25 cellular contexts compared by ENCODE assay signal in the genomic region with DNA sequence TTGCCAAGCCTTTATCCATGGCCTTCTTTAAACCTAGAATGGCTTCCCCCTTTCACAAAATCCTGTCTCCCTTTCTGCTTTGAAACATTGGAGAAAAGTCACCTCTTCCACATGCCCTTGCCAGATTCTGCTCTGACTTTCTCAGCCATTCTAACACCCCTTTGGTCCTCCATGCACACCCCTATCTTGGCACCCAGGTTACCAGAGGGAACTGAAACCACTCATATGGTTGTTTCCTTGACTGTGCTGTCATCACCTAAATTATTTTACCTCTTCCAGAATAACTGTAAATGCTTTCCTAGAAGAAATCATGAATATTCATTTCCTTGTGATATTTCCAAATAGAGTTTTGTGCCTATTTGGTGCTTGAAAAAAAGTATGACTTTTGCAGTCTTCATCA.
DNase-seq lines count a peak whose midpoint lies in the region; ATAC-seq, FAIRE-seq and TF ChIP-seq lines count a peak whose summit lies in the region.
"Had no signal": no experiment of that assay in that cellular context is flagged by ENCODE, and none has a peak within 500 bp of the region (broad histone marks: within the 10 kb centered on the region; RNA-seq: fewer than 3 reads in every experiment).

No MANE protein-coding gene starts in this region.

- no peak overlapping the region for H3K9ac ChIP-seq in GM12878 (ENCODE audit: control insufficient read depth, insufficient read depth, low read length)

- DNase-seq in CD8-positive, alpha-beta T cell, result no peak
- no peak for DNase-seq in GM12878 (ENCODE audit: low read depth, low spot score)
- DNase-seq in activated T-helper 1 cell treated with anti-CD3 and anti-CD28 coated beads, Interleukin-12 subunit alpha, Interleukin-12 subunit beta, Interleukin-2, Interleukin-4 antibody, amounts not matched to agents 30 ng/mL and 10 ng/mL and 1 ng/mL, durations not matched to agents 14 hours and 24 hours and 36 hours (ENCODE audit: low spot score), result no peak
- DNase-seq in heart right ventricle, result no peak
- DNase-seq: activated CD4-positive, alpha-beta memory T cell treated with anti-CD3 and anti-CD28 coated beads for 36 hours; activated naive CD4-positive, alpha-beta T cell treated with anti-CD3 and anti-CD28 coated beads, Interleukin-2, amount 50 U/mL, for 16 hours; activated T-cell treated with anti-CD3 and anti-CD28 coated beads, Interleukin-2, amount 50 U/mL, for 1 hour; effector memory CD8-positive, alpha-beta T cell; glutamatergic neuron; left colon; NCI-H1417; NCI-H2171; NCI-H748 treated with DMSO at 0.1 percent for 48 hours; OCI-M1; SHP77 treated with DMSO at 0.1 percent for 48 hours; stimulated activated CD4-positive, alpha-beta T cell treated with anti-CD3 and anti-CD28 coated beads, Interleukin-1b, Interleukin-23, amount 100 ng/mL, for 48 hours; WERI-Rb-1 had no signal

- H3K4me3 ChIP-seq in CD8-positive, alpha-beta T cell (ENCODE audit: low read depth, low read length), result no peak overlapping the region
- H3K4me3 ChIP-seq in GM12878 (no peak overlapping the region), heart right ventricle (no peak overlapping the region)
- H3K4me3 ChIP-seq: HAP-1 had no signal

- peaks cover 41% of the 10 kb centered on the region for H3K36me3 Mint-ChIP-seq in CD8-positive, alpha-beta T cell
- H3K36me3 Mint-ChIP-seq in activated T-helper 1 cell treated with anti-CD3 and anti-CD28 coated beads, Interleukin-12 subunit alpha, Interleukin-12 subunit beta, Interleukin-2, Interleukin-4 antibody, amounts not matched to agents 30 ng/mL and 10 ng/mL and 1 ng/mL, durations not matched to agents 14 hours and 24 hours and 36 hours (ENCODE audit: low read depth), result peaks cover 53% of the 10 kb centered on the region

- no peak for ATAC-seq in CD8-positive, alpha-beta T cell
- ATAC-seq in GM19043 (IDR thresholded peaks at IDR 0.05; ENCODE audit: low read depth, unreplicated experiment) (peak; percentile 47), HG02678 (IDR thresholded peaks at IDR 0.05; ENCODE audit: unreplicated experiment) (peak; percentile 56), GM12878 (peak; percentile 80), HG03354 (IDR thresholded peaks at IDR 0.05; ENCODE audit: poor library complexity, severe bottlenecking, unreplicated experiment) (no peak), HG03045 (IDR thresholded peaks at IDR 0.05; ENCODE audit: unreplicated experiment) (no peak), heart right ventricle (no peak)
- ATAC-seq: effector memory CD8-positive, alpha-beta T cell; left colon had no signal

- no peaks in the 10 kb centered on the region for H3K4me1 ChIP-seq in CD8-positive, alpha-beta T cell (ENCODE audit: insufficient read depth, low read length)
- H3K4me1 ChIP-seq in GM12878 (ENCODE audit: control insufficient read depth, insufficient read depth, low read length) (peaks cover 26% of the 10 kb centered on the region), heart right ventricle (no peaks in the 10 kb centered on the region)
- H3K4me1 ChIP-seq: HAP-1 had no signal

- FAIRE-seq in GM12878 (lab: Jason Lieb, UNC), result no peak
- FAIRE-seq: astrocyte had no signal

- no peak overlapping the region for H3K27ac ChIP-seq in CD8-positive, alpha-beta T cell (ENCODE audit: low read depth, low read length)
- no peak overlapping the region for H3K27ac ChIP-seq in GM12878 (ENCODE audit: control insufficient read depth, insufficient read depth)
- H3K27ac ChIP-seq in heart right ventricle, result no peak overlapping the region
- H3K27ac ChIP-seq: C4-2B, WERI-Rb-1 had no signal

- no peaks in the 10 kb centered on the region for H3K27me3 ChIP-seq in CD8-positive, alpha-beta T cell (ENCODE audit: insufficient read depth, low read length)
- H3K27me3 ChIP-seq in GM12878 (replicated peaks in 1 of 2; ENCODE audit: control insufficient read depth in 2 of 2, insufficient read depth in 2 of 2, low read length in 1 of 2) (no peaks in the 10 kb centered on the region), heart right ventricle (no peaks in the 10 kb centered on the region)

- H3K4me1 Mint-ChIP-seq in CD8-positive, alpha-beta T cell (ENCODE audit: low read depth), result no peaks in the 10 kb centered on the region
- peaks cover 16% of the 10 kb centered on the region for H3K4me1 Mint-ChIP-seq in activated T-helper 1 cell treated with anti-CD3 and anti-CD28 coated beads, Interleukin-12 subunit alpha, Interleukin-12 subunit beta, Interleukin-2, Interleukin-4 antibody, amounts not matched to agents 30 ng/mL and 10 ng/mL and 1 ng/mL, durations not matched to agents 14 hours and 24 hours and 36 hours (ENCODE audit: low read depth)
- H3K4me1 Mint-ChIP-seq: nephron had no signal

- RAD21 ChIA-PET in GM12878 (lab: Charles Lee; ENCODE audit: unreplicated experiment), result interaction anchor here (1.0 to 4.4 kb wide), 2 partner anchors 13 to 18 kb away, joined by 3 to 40 read pairs; no protein-coding TSS in a partner anchor

- no TSS peak for BruUV-seq in GM12878 (replicated peaks; lab: Mats Ljungman, UMichigan)

- intact Hi-C loops in CD8-positive, alpha-beta T cell (cut with DNase I, micrococcal nuclease), result no loop called here
- intact Hi-C loops in GM12878 (cut with micrococcal nuclease; ENCODE audit: unreplicated experiment), result no loop called here
- intact Hi-C loops in activated T-helper 1 cell treated with anti-CD3 and anti-CD28 coated beads, Interleukin-12 subunit alpha, Interleukin-12 subunit beta, Interleukin-2, Interleukin-4 antibody, amounts not matched to agents 30 ng/mL and 10 ng/mL and 1 ng/mL, durations not matched to agents 14 hours and 24 hours and 36 hours (cut with micrococcal nuclease), result no loop called here
- intact Hi-C loops in heart right ventricle (cut with DNase I), result no loop called here

- H3K27ac Mint-ChIP-seq in CD8-positive, alpha-beta T cell, result peak overlapping the region; percentile 8
- H3K27ac Mint-ChIP-seq in activated T-helper 1 cell treated with anti-CD3 and anti-CD28 coated beads, Interleukin-12 subunit alpha, Interleukin-12 subunit beta, Interleukin-2, Interleukin-4 antibody, amounts not matched to agents 30 ng/mL and 10 ng/mL and 1 ng/mL, durations not matched to agents 14 hours and 24 hours and 36 hours, result no peak overlapping the region
- H3K27ac Mint-ChIP-seq: activated CD4-positive, alpha-beta memory T cell treated with anti-CD3 and anti-CD28 coated beads for 36 hours; effector memory CD8-positive, alpha-beta T cell; nephron had no signal

- CTCF ChIA-PET in CD8-positive, alpha-beta T cell (lab: Charles Lee), result interaction anchor here (1.2 kb wide), 1 partner anchor 10 kb away, joined by 4 read pairs; no protein-coding TSS in a partner anchor
- CTCF ChIA-PET in GM12878 (lab: Yijun Ruan, JAX), result interaction anchor here (1.0 to 3.5 kb wide), 5 partner anchors 14 to 68 kb away, joined by 3 to 19 read pairs (median 4); no protein-coding TSS in a partner anchor

- no peak for TF ChIP-seq POLR2A in GM12878 (IDR thresholded peaks at IDR 0.05; ENCODE audit: low read depth, low read length)

- no peaks in the 10 kb centered on the region for H3K27me3 Mint-ChIP-seq in CD8-positive, alpha-beta T cell (ENCODE audit: low read depth)
- H3K27me3 Mint-ChIP-seq in activated T-helper 1 cell treated with anti-CD3 and anti-CD28 coated beads, Interleukin-12 subunit alpha, Interleukin-12 subunit beta, Interleukin-2, Interleukin-4 antibody, amounts not matched to agents 30 ng/mL and 10 ng/mL and 1 ng/mL, durations not matched to agents 14 hours and 24 hours and 36 hours (ENCODE audit: insufficient read depth), result no peaks in the 10 kb centered on the region
- H3K27me3 Mint-ChIP-seq: activated CD4-positive, alpha-beta memory T cell treated with anti-CD3 and anti-CD28 coated beads for 36 hours; effector memory CD8-positive, alpha-beta T cell had no signal

- no peak for TF ChIP-seq RAD21 in GM12878 (IDR thresholded peaks at IDR 0.05; ENCODE audit: insufficient read depth, low read depth, low read length)

- H3K9me3 ChIP-seq in CD8-positive, alpha-beta T cell (ENCODE audit: low read length), result no peaks in the 10 kb centered on the region
- H3K9me3 ChIP-seq in GM12878 (replicated peaks; ENCODE audit: control insufficient read depth, insufficient read depth, low read length) (no peaks in the 10 kb centered on the region), heart right ventricle (no peaks in the 10 kb centered on the region)
- H3K9me3 ChIP-seq: HAP-1 had no signal

- TF ChIP-seq EP300 in GM12878 (IDR thresholded peaks at IDR 0.05; ENCODE audit: borderline replicate concordance in 1 of 2, control insufficient read depth in 1 of 2, low read depth in 2 of 2, low read length in 2 of 2), result peak in 1 of 2 experiments; percentile 65; a peak in 1 of 4 replicates

- no peak overlapping the region for H2AFZ ChIP-seq in GM12878 (ENCODE audit: control insufficient read depth, low read depth, low read length)

- no peaks in the 10 kb centered on the region for H3K36me3 ChIP-seq in CD8-positive, alpha-beta T cell (ENCODE audit: insufficient read depth, low read length)
- H3K36me3 ChIP-seq in GM12878 (ENCODE audit: control insufficient read depth in 2 of 2, insufficient read depth in 2 of 2, low read length in 1 of 2), result peaks cover 3 to 23% of the 10 kb centered on the region in 2 experiments
- H3K36me3 ChIP-seq in heart right ventricle, result peaks cover 0 to 62% (median 0%) of the 10 kb centered on the region in 9 donors
- H3K36me3 ChIP-seq: WERI-Rb-1 had no signal

- no peaks in the 10 kb centered on the region for H4K20me1 ChIP-seq in GM12878 (ENCODE audit: control insufficient read depth, insufficient read depth)

- no peak overlapping the region for H3K4me3 Mint-ChIP-seq in CD8-positive, alpha-beta T cell
- no peak overlapping the region for H3K4me3 Mint-ChIP-seq in activated T-helper 1 cell treated with anti-CD3 and anti-CD28 coated beads, Interleukin-12 subunit alpha, Interleukin-12 subunit beta, Interleukin-2, Interleukin-4 antibody, amounts not matched to agents 30 ng/mL and 10 ng/mL and 1 ng/mL, durations not matched to agents 14 hours and 24 hours and 36 hours
- H3K4me3 Mint-ChIP-seq: activated CD4-positive, alpha-beta memory T cell treated with anti-CD3 and anti-CD28 coated beads for 36 hours; effector memory CD8-positive, alpha-beta T cell; nephron had no signal

- no peaks in the 10 kb centered on the region for H3K79me2 ChIP-seq in GM12878 (ENCODE audit: control insufficient read depth, insufficient read depth, low read length)

- POLR2A ChIA-PET in CD8-positive, alpha-beta T cell (lab: Charles Lee), result no interaction called here
- POLR2A ChIA-PET in GM12878 (lab: Charles Lee), result interaction anchor here (0.5 to 2.3 kb wide), 5 partner anchors 14 to 808 kb away, joined by 3 to 11 read pairs (median 3); no protein-coding TSS in a partner anchor

- no peak for TF ChIP-seq CTCF in CD8-positive, alpha-beta T cell (IDR thresholded peaks at IDR 0.05)
- no peak for TF ChIP-seq CTCF in GM12878 (IDR thresholded peaks at IDR 0.05 in 2 of 3, conservative IDR thresholded peaks at IDR 0.05 in 1 of 3; ENCODE audit: control insufficient read depth in 2 of 3, extremely low read depth in 1 of 3, insufficient read depth in 1 of 3, low read depth in 3 of 3, low read length in 3 of 3)
- TF ChIP-seq CTCF in heart right ventricle (IDR thresholded peaks at IDR 0.05), result no peak

- SMC1A ChIA-PET in GM12878 (lab: Charles Lee; ENCODE audit: uncharacterized antibody, unreplicated experiment), result interaction anchor here (0.8 to 8.2 kb wide), 6 partner anchors 13 to 71 kb away, joined by 3 to 85 read pairs (median 4); no protein-coding TSS in a partner anchor

- no peaks in the 10 kb centered on the region for H3K9me3 Mint-ChIP-seq in CD8-positive, alpha-beta T cell
- no peaks in the 10 kb centered on the region for H3K9me3 Mint-ChIP-seq in activated T-helper 1 cell treated with anti-CD3 and anti-CD28 coated beads, Interleukin-12 subunit alpha, Interleukin-12 subunit beta, Interleukin-2, Interleukin-4 antibody, amounts not matched to agents 30 ng/mL and 10 ng/mL and 1 ng/mL, durations not matched to agents 14 hours and 24 hours and 36 hours
- H3K9me3 Mint-ChIP-seq: activated CD4-positive, alpha-beta memory T cell treated with anti-CD3 and anti-CD28 coated beads for 36 hours; effector memory CD8-positive, alpha-beta T cell; nephron had no signal

- no peak overlapping the region for H3K4me2 ChIP-seq in GM12878 (ENCODE audit: control insufficient read depth, insufficient read depth)

- in situ Hi-C loops in GM12878 (cut with MboI), result no loop called here

Comparison
In these comparisons a context has a peak if more than half of its experiments do, and no peak if none do; other contexts are left out.
1. ATAC-seq: peak in GM19043 (single experiment), HG02678 (single experiment) and GM12878 (single experiment); none in CD8-positive, alpha-beta T cell (single experiment), HG03354 (single experiment), HG03045 (single experiment) and heart right ventricle (0 of 8).